ENCODE assay signal across 8 cellular contexts in genomic region chrX:275476-275966, GRCh38. TPM values are rescaled to one million over a fixed set of nuclear protein-coding genes. Genes with fewer than 3 reads are reported as not detected.
DNase-seq lines count a peak whose midpoint lies in the region; ATAC-seq and TF ChIP-seq lines count a peak whose summit lies in the region.

No MANE protein-coding gene starts in this region.

- WGBS in H9 (ENCODE audit: extremely low coverage, insufficient read length, low lambda C conversion rate) = no CpG with 5 or more reads among the region's 32 CpGs
- 39% methylated on average over 32 of the region's 32 CpGs for WGBS in liver

- H3K36me3 Mint-ChIP-seq in H9 (ENCODE audit: insufficient read depth in 1 of 3, low read depth in 3 of 3) = peaks cover 9 to 17% (median 15%) of the 10 kb centered on the region in 3 experiments
- no peaks in the 10 kb centered on the region for H3K36me3 Mint-ChIP-seq in activated CD8-positive, alpha-beta T cell treated with anti-CD3 and anti-CD28 coated beads for 36 hours (ENCODE audit: low read depth)

- no peak overlapping the region for H4K5ac ChIP-seq in H9 (ENCODE audit: insufficient read length, low read depth, low read length)

- H3K36me3 ChIP-seq in liver (ENCODE audit: control insufficient read depth in 4 of 4, insufficient read depth in 3 of 4, low read depth in 1 of 4, low read length in 3 of 4) = no peaks in the 10 kb centered on the region
- H3K36me3 ChIP-seq in vagina = no peaks in the 10 kb centered on the region

- POLR2A ChIA-PET in activated CD8-positive, alpha-beta T cell treated with anti-CD3 and anti-CD28 coated beads for 36 hours (lab: Charles Lee) = no interaction called here

- no peak overlapping the region for H2BK12ac ChIP-seq in H9 (ENCODE audit: insufficient read length, low read depth, low read length)

- H3K79me2 ChIP-seq in H9 (ENCODE audit: insufficient read depth, low read length) = peaks cover 2% of the 10 kb centered on the region; the same call in 1 of the 2 replicates

- H3K4me3 Mint-ChIP-seq in H9 = peak overlapping the region; percentile 74 to 85
- H3K4me3 Mint-ChIP-seq in activated CD8-positive, alpha-beta T cell treated with anti-CD3 and anti-CD28 coated beads for 36 hours = peak overlapping the region; percentile 74

- H3T11ph ChIP-seq in H9 (ENCODE audit: low read length) = no peak overlapping the region

- no peak overlapping the region for H3K9ac ChIP-seq in H9 (ENCODE audit: extremely low read depth, insufficient read length, low read length)
- peak overlapping the region; percentile 55 to 88 for H3K9ac ChIP-seq in liver (ENCODE audit: low read depth in 1 of 2, low read length in 2 of 2)

- H3K27ac ChIP-seq in 22Rv1 (peak overlapping the region; percentile 82), H9 (ENCODE audit: insufficient read length, low read depth, low read length) (no peak overlapping the region), liver (ENCODE audit: low read depth in 1 of 2, low read length in 2 of 2) (peak overlapping the region; percentile 90 to 91), vagina (no peak overlapping the region)

- CTCF ChIA-PET in activated CD8-positive, alpha-beta T cell treated with anti-CD3 and anti-CD28 coated beads for 36 hours (lab: Charles Lee) = no interaction called here

- TF ChIP-seq POLR2A in vagina (IDR thresholded peaks at IDR 0.05) (no peak), erythroblast (IDR thresholded peaks at IDR 0.05; ENCODE audit: low read length) (no peak)

- no peak overlapping the region for H3K4ac ChIP-seq in H9 (ENCODE audit: low read depth, low read length)

- H2BK5ac ChIP-seq in H9 (ENCODE audit: insufficient read length, low read length) = no peak overlapping the region

- peak overlapping the region; percentile 72 to 81 (median 73) for H3K4me3 ChIP-seq in liver (ENCODE audit: low read depth in 1 of 3, low read length in 3 of 3)
- peak overlapping the region; percentile 53 to 55 for H3K4me3 ChIP-seq in vagina

- intact Hi-C loops in activated CD8-positive, alpha-beta T cell treated with anti-CD3 and anti-CD28 coated beads for 36 hours (cut with micrococcal nuclease) = no loop called here
- intact Hi-C loops in vagina (cut with DNase I) = no loop called here

- ATAC-seq in activated CD8-positive, alpha-beta T cell treated with anti-CD3 and anti-CD28 coated beads for 36 hours = peak; percentile 18
- ATAC-seq in HG03039 (IDR thresholded peaks at IDR 0.05; ENCODE audit: unreplicated experiment) = no peak

- H3K23ac ChIP-seq in H9 (ENCODE audit: insufficient read length, low read depth, low read length) = no peak overlapping the region

- H3K9me3 Mint-ChIP-seq in H9 = no peaks in the 10 kb centered on the region
- no peaks in the 10 kb centered on the region for H3K9me3 Mint-ChIP-seq in activated CD8-positive, alpha-beta T cell treated with anti-CD3 and anti-CD28 coated beads for 36 hours

- H3K4me1 ChIP-seq in H9 (ENCODE audit: insufficient read depth, low read length) (peaks cover 4% of the 10 kb centered on the region; the same call in 1 of the 2 replicates), liver (ENCODE audit: control insufficient read depth in 4 of 4, insufficient read depth in 4 of 4, low read length in 3 of 4) (peaks cover 4 to 15% (median 10%) of the 10 kb centered on the region in 4 donors), vagina (peaks cover 19% of the 10 kb centered on the region)

- no peak overlapping the region for H4K8ac ChIP-seq in H9 (replicated peaks; ENCODE audit: insufficient read length, low read depth, low read length)

- H3K27me3 Mint-ChIP-seq in H9 (ENCODE audit: low read depth) = no peaks in the 10 kb centered on the region
- no peaks in the 10 kb centered on the region for H3K27me3 Mint-ChIP-seq in activated CD8-positive, alpha-beta T cell treated with anti-CD3 and anti-CD28 coated beads for 36 hours

- no peak overlapping the region for H2BK20ac ChIP-seq in H9 (ENCODE audit: low read depth, low read length, poor library complexity, severe bottlenecking)

- H3K14ac ChIP-seq in H9 (ENCODE audit: insufficient read depth, low read length) = no peak overlapping the region

- no peak overlapping the region for H2AK5ac ChIP-seq in H9 (ENCODE audit: insufficient read length, low read length)

- H2BK120ac ChIP-seq in H9 (ENCODE audit: low read depth, low read length, poor library complexity, severe bottlenecking) = no peak overlapping the region

- no peak overlapping the region for H4K91ac ChIP-seq in H9 (ENCODE audit: insufficient read length, low read depth, low read length)

- H4K20me1 ChIP-seq in H9 (ENCODE audit: control insufficient read depth, insufficient read depth, insufficient read length) = no peaks in the 10 kb centered on the region

- no peak overlapping the region for H3K56ac ChIP-seq in H9 (ENCODE audit: insufficient read length, low read depth, low read length)

- H3K23me2 ChIP-seq in H9 (ENCODE audit: insufficient read length, low read depth, low read length, poor library complexity, severe bottlenecking) = peaks cover 21% of the 10 kb centered on the region

- H3K4me2 ChIP-seq in H9 (ENCODE audit: insufficient read depth, insufficient read length, low read length) = peak overlapping the region; percentile 50

- peaks cover 19 to 24% of the 10 kb centered on the region in 2 experiments for H3K4me1 Mint-ChIP-seq in H9
- H3K4me1 Mint-ChIP-seq in activated CD8-positive, alpha-beta T cell treated with anti-CD3 and anti-CD28 coated beads for 36 hours (ENCODE audit: low read depth) = peaks cover 14% of the 10 kb centered on the region

- no peaks in the 10 kb centered on the region for H3K79me1 ChIP-seq in H9 (ENCODE audit: insufficient read depth, low read depth, low read length, poor library complexity, severe bottlenecking)

- no peak overlapping the region for H2AFZ ChIP-seq in H9 (ENCODE audit: low read length)

- H3K9me3 ChIP-seq in H9 (ENCODE audit: control insufficient read depth, low read depth, low read length) (no peaks in the 10 kb centered on the region), liver (ENCODE audit: control insufficient read depth in 4 of 4, low read length in 3 of 4) (no peaks in the 10 kb centered on the region), vagina (no peaks in the 10 kb centered on the region)

- no peak overlapping the region for H2BK15ac ChIP-seq in H9 (ENCODE audit: low read depth, low read length)

- no peak for TF ChIP-seq RAD21 in liver (IDR thresholded peaks at IDR 0.05)

- no peak overlapping the region for H3K18ac ChIP-seq in H9 (ENCODE audit: insufficient read length, low read depth, low read length)

- H3K27me3 ChIP-seq in H9 (ENCODE audit: insufficient read depth, low read length) (no peaks in the 10 kb centered on the region), liver (ENCODE audit: control insufficient read depth in 4 of 4, insufficient read depth in 4 of 4, low read length in 3 of 4) (no peaks in the 10 kb centered on the region), vagina (no peaks in the 10 kb centered on the region)

- TF ChIP-seq CTCF in 22Rv1 (IDR thresholded peaks at IDR 0.05) (no peak), H9 (conservative IDR thresholded peaks at IDR 0.05) (no peak), liver (IDR thresholded peaks at IDR 0.05; ENCODE audit: low read depth, low read length, missing input control) (no peak), vagina (IDR thresholded peaks at IDR 0.05) (no peak)
- TF ChIP-seq CTCF in activated CD8-positive, alpha-beta T cell treated with anti-CD3 and anti-CD28 coated beads for 36 hours (IDR thresholded peaks at IDR 0.05) = no peak

- peak overlapping the region in 2 of 3 experiments; percentile 81 to 94; a peak in 2 of 7 replicates for H3K27ac Mint-ChIP-seq in H9
- no peak overlapping the region for H3K27ac Mint-ChIP-seq in activated CD8-positive, alpha-beta T cell treated with anti-CD3 and anti-CD28 coated beads for 36 hours

- DNase-seq in H9 (no peak), vagina (ENCODE audit: extremely low spot score in 2 of 2) (no peak), erythroblast (lab: John Stamatoyannopoulos, UW) (no peak)
- no peak for DNase-seq in activated CD8-positive, alpha-beta T cell treated with anti-CD3 and anti-CD28 coated beads for 36 hours
- DNase-seq in stimulated activated CD4-positive, alpha-beta T cell treated with anti-CD3 and anti-CD28 coated beads, Interleukin-12 subunit alpha, Interleukin-12 subunit beta, amount 100 ng/mL, for 4 hours = no peak

TF ChIP-seq in liver, 16 proteins besides CTCF, POLR2A, EP300 and RAD21 (continues in another document):
- TF ChIP-seq FOXA1 (IDR thresholded peaks at IDR 0.05) (no peak), NR2F2 (IDR thresholded peaks at IDR 0.05) (no peak), ZBTB33 (IDR thresholded peaks at IDR 0.05) (no peak), SP1 (IDR thresholded peaks at IDR 0.05) (no peak), RXRA (IDR thresholded peaks at IDR 0.05) (no peak), TAF1 (conservative IDR thresholded peaks at IDR 0.05) (no peak), MAX (IDR thresholded peaks at IDR 0.05) (no peak), JUND (IDR thresholded peaks at IDR 0.05) (no peak), HNF4G (IDR thresholded peaks at IDR 0.05) (no peak), EGR1 (IDR thresholded peaks at IDR 0.05; ENCODE audit: low read depth in 2 of 2) (no peak), YY1 (IDR thresholded peaks at IDR 0.05) (no peak)

RNA-seq across cellular contexts. Expression of gene PLCXD1, which starts 5.7 kb away (rescaled TPM):
- total RNA-seq in H9 (2021) = 96.5 and 96.9 TPM in 2 replicates
- total RNA-seq in activated CD8-positive, alpha-beta T cell treated with anti-CD3 and anti-CD28 coated beads for 36 hours = 10 to 100 TPM; 63.9 to 65.7 TPM
- 10 to 100 TPM; 19.7 to 25.7 TPM for total RNA-seq in liver
- 1 to 10 TPM; 2.6 to 5.9 TPM for polyA plus RNA-seq in liver
- total RNA-seq in vagina = 14.0 TPM

RNA-seq across cellular contexts. Expression of gene GTPBP6, which starts 43.1 kb away (rescaled TPM):
- 64.0 and 64.5 TPM in 2 replicates for total RNA-seq in H9 (2021)
- 10 to 100 TPM; 68.0 to 68.3 TPM for total RNA-seq in activated CD8-positive, alpha-beta T cell treated with anti-CD3 and anti-CD28 coated beads for 36 hours
- total RNA-seq in liver = 10 to 100 TPM; 15.4 to 17.9 TPM
- polyA plus RNA-seq in liver = 10 to 100 TPM; 11.3 to 29.2 TPM
- 30.9 TPM for total RNA-seq in vagina

Comparison
In these comparisons a context has a peak if more than half of its experiments do, and no peak if none do; other contexts are left out.
1. H3K27ac ChIP-seq: peak in 22Rv1 (single experiment) and liver (2 of 2); none in H9 (single experiment) and vagina (single experiment).